In genomic region chr16:14634389-14634725, GRCh38 we compare ENCODE assay signal across 8 cellular contexts. TPM values are rescaled to one million over a fixed set of nuclear protein-coding genes. Genes with fewer than 3 reads are reported as not detected.
DNase-seq lines count a peak whose midpoint lies in the region; ATAC-seq and TF ChIP-seq lines count a peak whose summit lies in the region.

No MANE protein-coding gene starts in this region.

- in situ Hi-C loops in SK-MEL-5 (cut with HindIII; ENCODE audit: low pct_unique_long_range_greater_than_20kb, low sequenced_read_pairs), result no loop called here

- TF ChIP-seq CTCF in GM12865 (IDR thresholded peaks at IDR 0.05; ENCODE audit: insufficient read depth, low read depth, low read length, missing control alignments) (no peak), fibroblast of pulmonary artery (IDR thresholded peaks at IDR 0.05; ENCODE audit: low read length, missing control alignments) (no peak)

- ATAC-seq in HG03097 (IDR thresholded peaks at IDR 0.05; ENCODE audit: low FRiP score, unreplicated experiment) (no peak), GM21825 (IDR thresholded peaks at IDR 0.05; ENCODE audit: unreplicated experiment) (no peak)

- DNase-seq in GM12865 (ENCODE audit: low read depth), result no peak
- peak; percentile 48 for DNase-seq in SK-MEL-5 (ENCODE audit: low read depth, low spot score)
- DNase-seq in fibroblast of pulmonary artery (ENCODE audit: low read depth), result no peak
- no peak for DNase-seq in skeletal muscle cell (ENCODE audit: low read depth)
- no peak for DNase-seq in activated CD4-positive, alpha-beta T cell treated with anti-CD3 and anti-CD28 coated beads for 4 hours
- no peak for DNase-seq in activated CD4-positive, alpha-beta T cell treated with anti-CD3 and anti-CD28 coated beads, Interleukin-2, amount 50 U/mL, for 4 hours

- peak overlapping the region; percentile 92 for H3K4me3 ChIP-seq in GM12865 (ENCODE audit: low read depth, low read length)
- H3K4me3 ChIP-seq in fibroblast of pulmonary artery (replicated peaks; ENCODE audit: low read depth, low read length), result peak overlapping the region; percentile 94
- H3K4me3 ChIP-seq in skeletal muscle cell (ENCODE audit: low read depth, low read length), result peak overlapping the region; percentile 96

RNA-seq across cellular contexts. Expression of gene BFAR, which starts 1.6 kb away (rescaled TPM):
- total RNA-seq in SK-MEL-5 (2014; rRNA removed; shearing (Covaris generic)), result 213 and 225 TPM in 2 replicates
- 218 and 245 TPM in 2 replicates for polyA plus RNA-seq in SK-MEL-5 (2015; cell fraction: cytosol; rRNA removed)
- polyA plus RNA-seq in SK-MEL-5 (2015; cell fraction: nucleus; rRNA removed), result 74.1 and 112 TPM in 2 replicates

RNA-seq across cellular contexts. Expression of gene PARN, which starts 4.3 kb away (rescaled TPM):
- 97.6 and 102 TPM in 2 replicates for total RNA-seq in SK-MEL-5 (2014; rRNA removed; shearing (Covaris generic))
- polyA plus RNA-seq in SK-MEL-5 (2015; cell fraction: cytosol; rRNA removed), result 92.2 and 102 TPM in 2 replicates
- 194 and 208 TPM in 2 replicates for polyA plus RNA-seq in SK-MEL-5 (2015; cell fraction: nucleus; rRNA removed)

RNA-seq across cellular contexts. Expression of gene PLA2G10, which starts 59.8 kb away (rescaled TPM):
- total RNA-seq in SK-MEL-5 (2014; rRNA removed; shearing (Covaris generic)), result not detected in 2 replicates
- polyA plus RNA-seq in SK-MEL-5 (2015; cell fraction: cytosol; rRNA removed), result not detected in 2 replicates
- polyA plus RNA-seq in SK-MEL-5 (2015; cell fraction: nucleus; rRNA removed), result 0.75 TPM in 1 of 2 replicates, not detected in the other
